In the genomic region with DNA sequence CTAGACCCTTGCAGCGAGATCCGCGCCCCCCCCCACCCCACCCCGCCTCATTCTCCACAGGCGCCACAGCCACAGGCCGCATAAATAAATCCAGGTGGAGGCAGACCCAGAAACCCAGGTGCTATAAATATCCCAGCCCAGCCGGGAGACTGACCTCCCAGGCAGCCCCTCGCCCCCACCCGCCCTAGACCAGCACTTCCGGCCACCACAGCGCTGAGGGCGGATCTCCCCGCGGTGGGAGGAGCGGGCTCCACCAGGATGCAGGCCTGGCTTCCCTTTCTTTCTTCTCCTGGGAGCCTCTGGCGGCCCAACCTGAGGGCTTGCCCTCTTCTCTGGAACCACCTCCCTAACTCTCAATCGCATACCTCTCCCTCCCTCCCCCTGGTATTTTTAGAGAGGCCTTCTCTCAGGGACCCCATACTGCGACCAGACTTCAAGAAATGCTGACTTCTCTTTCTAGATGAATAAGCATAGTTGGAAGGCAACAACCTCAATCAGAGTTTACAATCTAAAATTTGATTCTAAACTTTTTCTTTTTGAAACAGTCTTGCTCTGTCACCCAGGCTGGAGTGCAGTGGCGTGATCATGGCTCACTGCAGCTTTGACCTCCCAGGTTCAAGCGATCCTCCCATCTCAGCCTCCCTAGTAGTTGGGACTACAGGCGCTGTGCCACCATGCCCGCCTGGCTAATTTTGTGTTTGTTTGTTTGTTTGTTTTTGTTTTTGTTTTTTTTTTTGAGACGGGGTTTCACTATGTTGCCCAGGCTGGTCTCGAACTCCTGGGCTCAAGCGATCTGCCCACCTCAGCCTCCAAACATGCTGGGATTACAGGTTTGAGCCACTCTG, we compare ENCODE assay signal across 8 cellular contexts. TPM values are rescaled to one million over a fixed set of nuclear protein-coding genes. Genes with fewer than 3 reads are reported as not detected.
DNase-seq lines count a peak whose midpoint lies in the region; ATAC-seq and TF ChIP-seq lines count a peak whose summit lies in the region.

No MANE protein-coding gene starts in this region.

- H2AFZ ChIP-seq in Karpas-422 (ENCODE audit: low read length): 0 out of 2 replicates have a peak overlapping the region, but pooled peaks have one; percentile 8

- H4K20me1 ChIP-seq in Karpas-422 (ENCODE audit: insufficient read depth, low read depth, low read length): no peaks in the 10 kb centered on the region

- H3K36me3 ChIP-seq in Karpas-422 (ENCODE audit: insufficient read depth, low read length) (no peaks in the 10 kb centered on the region), liver (ENCODE audit: control insufficient read depth in 4 of 4, insufficient read depth in 3 of 4, low read depth in 1 of 4, low read length in 3 of 4) (no peaks in the 10 kb centered on the region), testis (ENCODE audit: low read depth, missing control alignments) (no peaks in the 10 kb centered on the region)

- peak; percentile 19 for DNase-seq in activated CD4-positive, alpha-beta T cell treated with anti-CD3 and anti-CD28 coated beads for 1 hour
- no peak for DNase-seq in activated CD4-positive, alpha-beta T cell treated with anti-CD3 and anti-CD28 coated beads, Interleukin-2, amount 50 U/mL, for 1 hour
- no peak for DNase-seq in Karpas-422
- peak; percentile 42 for DNase-seq in brain pericyte (ENCODE audit: low read depth, low spot score)
- peak; percentile 54 for DNase-seq in testis
- no peak for DNase-seq in pons (ENCODE audit: low spot score)

- H3K4me1 ChIP-seq in Karpas-422 (ENCODE audit: low read length) (peaks cover 34% of the 10 kb centered on the region), liver (ENCODE audit: control insufficient read depth in 4 of 4, insufficient read depth in 4 of 4, low read length in 3 of 4) (peaks cover 4 to 41% (median 14%) of the 10 kb centered on the region in 4 donors), testis (peaks cover 22% of the 10 kb centered on the region)

- no peaks in the 10 kb centered on the region for H3K79me2 ChIP-seq in Karpas-422 (ENCODE audit: low read length)

- WGBS in liver: 35% methylated on average over 25 of the region's 25 CpGs
- WGBS in testis, 2 donors: 31 to 55% methylated on average over 15 to 23 of the region's 25 CpGs

- H3K27ac ChIP-seq in Karpas-422 (ENCODE audit: low read length): no peak overlapping the region
- H3K27ac ChIP-seq in liver (ENCODE audit: low read depth in 1 of 2, low read length in 2 of 2): peak overlapping the region; percentile 91 to 94
- H3K27ac ChIP-seq in testis: peak overlapping the region; percentile 57 to 84

- H3K4me2 ChIP-seq in Karpas-422 (ENCODE audit: low read depth, low read length, poor library complexity, severe bottlenecking): peak overlapping the region; percentile 65

- no peak for TF ChIP-seq CTCF in liver (IDR thresholded peaks at IDR 0.05; ENCODE audit: low read depth, low read length, missing input control)
- TF ChIP-seq CTCF in testis (IDR thresholded peaks at IDR 0.05): no peak

- H3K9me2 ChIP-seq in Karpas-422 (replicated peaks; ENCODE audit: insufficient read depth, low read length): no peaks in the 10 kb centered on the region

- H3K9me3 ChIP-seq in Karpas-422 (ENCODE audit: low read length): peaks cover 6% of the 10 kb centered on the region; the same call in 1 of the 2 replicates
- H3K9me3 ChIP-seq in liver (ENCODE audit: control insufficient read depth in 4 of 4, low read length in 3 of 4): no peaks in the 10 kb centered on the region
- no peaks in the 10 kb centered on the region for H3K9me3 ChIP-seq in testis

- peak in 1 of 2 donors; percentile 64 for TF ChIP-seq RAD21 in liver (IDR thresholded peaks at IDR 0.05)

- no peak for TF ChIP-seq POLR2A in testis (IDR thresholded peaks at IDR 0.05)

- H3K4me3 ChIP-seq in Karpas-422 (ENCODE audit: low read length): no peak overlapping the region
- H3K4me3 ChIP-seq in liver (ENCODE audit: low read depth in 1 of 3, low read length in 3 of 3): peak overlapping the region in 1 of 3 donors; percentile 56
- peak overlapping the region; percentile 56 to 62 for H3K4me3 ChIP-seq in testis

- H3K27me3 ChIP-seq in Karpas-422 (ENCODE audit: low read length) (no peaks in the 10 kb centered on the region; the same call in 1 of the 2 replicates), liver (ENCODE audit: control insufficient read depth in 4 of 4, insufficient read depth in 4 of 4, low read length in 3 of 4) (no peaks in the 10 kb centered on the region), testis (no peaks in the 10 kb centered on the region)

- H3K9ac ChIP-seq in Karpas-422 (ENCODE audit: low read length) (no peak overlapping the region), liver (ENCODE audit: low read depth in 1 of 2, low read length in 2 of 2) (peak overlapping the region in 1 of 2 donors; percentile 74)

- intact Hi-C loops in testis (cut with DNase I; ENCODE audit: low total_unique reads): no loop called here

- ATAC-seq in HG02610 (IDR thresholded peaks at IDR 0.05; ENCODE audit: unreplicated experiment): no peak

TF ChIP-seq in liver, 16 proteins besides CTCF, POLR2A, EP300 and RAD21:
- peak; percentile 44 to 57 for TF ChIP-seq GABPA (IDR thresholded peaks at IDR 0.05 in 1 of 2, conservative IDR thresholded peaks at IDR 0.05 in 1 of 2)
- TF ChIP-seq, protein P1, sequence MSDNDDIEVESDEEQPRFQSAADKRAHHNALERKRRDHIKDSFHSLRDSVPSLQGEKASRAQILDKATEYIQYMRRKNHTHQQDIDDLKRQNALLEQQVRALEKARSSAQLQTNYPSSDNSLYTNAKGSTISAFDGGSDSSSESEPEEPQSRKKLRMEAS (IDR thresholded peaks at IDR 0.05): no peak
- peak; percentile 15 for TF ChIP-seq TAF1 (conservative IDR thresholded peaks at IDR 0.05)
- TF ChIP-seq HNF4G (IDR thresholded peaks at IDR 0.05): peak; percentile 21
TF ChIP-seq in liver: peak in this region for 3.

RNA-seq across cellular contexts. Expression of a gene that starts 55.0 kb away (rescaled TPM):
- total RNA-seq in Karpas-422 (2014; rRNA removed; shearing (Covaris generic); ENCODE audit: low replicate concordance): not detected in 2 replicates
- total RNA-seq in liver (10 to 100 TPM; 24.9 to 76.0 TPM), testis (100 to 1,000 TPM in 1 of 2 donors, 10 to 100 TPM in 1; 86.0 to 122 TPM)
- polyA plus RNA-seq in liver (10 to 100 TPM in 1 of 2 donors, 1 to 10 TPM in 1; 2.0 to 14.6 TPM), testis (ENCODE audit: insufficient read depth, low read depth, low replicate concordance) (121 TPM)

Comparison
In these comparisons a context has a peak if more than half of its experiments do, and no peak if none do; other contexts are left out.
1. DNase-seq: peak in activated CD4-positive, alpha-beta T cell treated with anti-CD3 and anti-CD28 coated beads for 1 hour (single experiment), brain pericyte (single experiment) and testis (single experiment); none in activated CD4-positive, alpha-beta T cell treated with anti-CD3 and anti-CD28 coated beads, Interleukin-2, amount 50 U/mL, for 1 hour (single experiment), Karpas-422 (single experiment) and pons (single experiment).
2. RNA of a gene that starts 55.0 kb away (total RNA-seq): 86.0 to 122 TPM in testis and 24.9 to 76.0 TPM in liver; not detected in Karpas-422; every median in the first group is over 10 times any median in the second.